Comparison of ENCODE assay signal across 15 cellular contexts in genomic region chr11:79487412-79487811, GRCh38.
DNase-seq lines count a peak whose midpoint lies in the region; TF ChIP-seq lines count a peak whose summit lies in the region.
"Had no signal": no experiment of that assay in that cellular context is flagged by ENCODE, and none has a peak within 500 bp of the region (broad histone marks: within the 10 kb centered on the region; RNA-seq: fewer than 3 reads in every experiment).

No MANE protein-coding gene starts in this region.

- no peak overlapping the region for H3K4me3 ChIP-seq in OCI-LY3 (ENCODE audit: low read length)
- H3K4me3 ChIP-seq in subcutaneous abdominal adipose tissue (ENCODE audit: low read depth in 1 of 5, low read length in 5 of 5): no peak overlapping the region
- H3K4me3 ChIP-seq: BLaER1 treated with 17β-estradiol and CSF1 and Interleukin-3, amounts not matched to agents 10 nM and 100 nM had no signal

- no peak for TF ChIP-seq CTCF in OCI-LY3 (IDR thresholded peaks at IDR 0.05; ENCODE audit: low read depth, low read length)

- peaks cover 7% of the 10 kb centered on the region; the same call in 1 of the 2 replicates for H3K27me3 ChIP-seq in OCI-LY3 (ENCODE audit: low read depth, low read length)
- no peaks in the 10 kb centered on the region for H3K27me3 ChIP-seq in subcutaneous abdominal adipose tissue (ENCODE audit: control insufficient read depth in 5 of 5, insufficient read depth in 4 of 5, low read length in 5 of 5)

- H3K36me3 ChIP-seq in OCI-LY3 (replicated peaks; ENCODE audit: low read depth, low read length) (no peaks in the 10 kb centered on the region), subcutaneous abdominal adipose tissue (ENCODE audit: control insufficient read depth in 5 of 5, insufficient read depth in 5 of 5, low read length in 5 of 5) (no peaks in the 10 kb centered on the region)
- H3K36me3 ChIP-seq: BLaER1 treated with 17β-estradiol and CSF1 and Interleukin-3, amounts not matched to agents 10 nM and 100 nM had no signal

- H3K79me2 ChIP-seq in OCI-LY3 (ENCODE audit: low read length): no peaks in the 10 kb centered on the region

- H3K9me3 ChIP-seq in OCI-LY3 (ENCODE audit: insufficient read depth, low read length) (no peaks in the 10 kb centered on the region), subcutaneous abdominal adipose tissue (ENCODE audit: control insufficient read depth in 5 of 5, low read length in 5 of 5) (no peaks in the 10 kb centered on the region)
- H3K9me3 ChIP-seq: BLaER1 treated with 17β-estradiol and CSF1 and Interleukin-3, amounts not matched to agents 10 nM and 100 nM had no signal

- H3K9ac ChIP-seq in OCI-LY3 (ENCODE audit: low read length) (no peak overlapping the region), subcutaneous abdominal adipose tissue (ENCODE audit: low read length in 5 of 5) (peak overlapping the region in 1 of 5 donors; percentile 10)
- H3K9ac ChIP-seq: BLaER1 treated with 17β-estradiol and CSF1 and Interleukin-3, amounts not matched to agents 10 nM and 100 nM had no signal

- H3K4me1 ChIP-seq in OCI-LY3 (ENCODE audit: low read length) (peaks cover 51% of the 10 kb centered on the region), subcutaneous abdominal adipose tissue (ENCODE audit: control insufficient read depth in 5 of 5, insufficient read depth in 5 of 5, low read length in 5 of 5) (peaks cover 0 to 26% (median 19%) of the 10 kb centered on the region in 5 donors)

- H3K27ac ChIP-seq in OCI-LY3 (ENCODE audit: low read length) (no peak overlapping the region), subcutaneous abdominal adipose tissue (ENCODE audit: low read depth, low read length) (peak overlapping the region; percentile 56)
- H3K27ac ChIP-seq: BLaER1 treated with 17β-estradiol and CSF1 and Interleukin-3, amounts not matched to agents 10 nM and 100 nM had no signal

- no peak overlapping the region for H2AFZ ChIP-seq in OCI-LY3 (ENCODE audit: low read depth, low read length)

- H3K4me2 ChIP-seq in OCI-LY3 (ENCODE audit: low read length): peak overlapping the region; percentile 11; the same call in 1 of the 2 replicates

- no peaks in the 10 kb centered on the region for H4K20me1 ChIP-seq in OCI-LY3 (ENCODE audit: insufficient read depth, low read length)
- H4K20me1 ChIP-seq: BLaER1 treated with 17β-estradiol and CSF1 and Interleukin-3, amounts not matched to agents 10 nM and 100 nM had no signal

- DNase-seq in NCI-H524 (lab: John Stamatoyannopoulos, UW) (peak; percentile 2 to 17), NCI-H524 treated with DMSO at 0.1 percent for 48 hours (lab: John Stamatoyannopoulos, UW) (no peak), MV-4-11 (lab: John Stamatoyannopoulos, UW) (peak; percentile 43), NCI-H1436 (lab: John Stamatoyannopoulos, UW) (no peak), COLO829 (ENCODE audit: low spot score) (no peak)
- DNase-seq: 8988T; Calu3; CD4-positive, CD25-positive, alpha-beta regulatory T cell; DMS79; GOT3; H9; IMR-90 had no signal

Comparison
In these comparisons a context has a peak if more than half of its experiments do, and no peak if none do; other contexts are left out.
1. DNase-seq: peak in NCI-H524 (2 of 2) and MV-4-11 (single experiment); none in NCI-H524 treated with DMSO at 0.1 percent for 48 hours (single experiment), NCI-H1436 (single experiment) and COLO829 (single experiment).